Comparison of ENCODE assay signal across 8 cellular contexts in genomic region chr11:79708319-79708928, GRCh38.
DNase-seq lines count a peak whose midpoint lies in the region; ATAC-seq and TF ChIP-seq lines count a peak whose summit lies in the region.

No MANE protein-coding gene starts in this region.

- H3K4me3 ChIP-seq in left ventricle myocardium inferior, result no peak overlapping the region
- no peak overlapping the region for H3K4me3 ChIP-seq in psoas muscle

- H3K36me3 ChIP-seq in left ventricle myocardium inferior (no peaks in the 10 kb centered on the region), psoas muscle (ENCODE audit: insufficient read depth in 1 of 2, low read depth in 1 of 2) (no peaks in the 10 kb centered on the region)

- intact Hi-C loops in left ventricle myocardium inferior (cut with micrococcal nuclease), result no loop called here
- intact Hi-C loops in left ventricle myocardium superior (cut with micrococcal nuclease), result no loop called here
- intact Hi-C loops in psoas muscle (cut with DNase I), result loop anchor here in 1 of 2 donors (10.0 kb wide), 1 partner anchor 446 kb away; no protein-coding TSS in a partner anchor

- ATAC-seq in left ventricle myocardium superior (no peak), HG03342 (IDR thresholded peaks at IDR 0.05; ENCODE audit: unreplicated experiment) (peak; percentile 90), psoas muscle (peak in 1 of 4 donors; percentile 51), GM21515 (IDR thresholded peaks at IDR 0.05; ENCODE audit: unreplicated experiment) (no peak)

- H3K9me3 ChIP-seq in left ventricle myocardium inferior (replicated peaks), result peaks cover 58% of the 10 kb centered on the region
- H3K9me3 ChIP-seq in psoas muscle, result peaks cover 11% of the 10 kb centered on the region

- DNase-seq in left ventricle myocardium inferior (no peak), left ventricle myocardium superior (no peak), NCI-H524 treated with DMSO at 0.1 percent for 48 hours (lab: John Stamatoyannopoulos, UW) (peak; percentile 34), cerebellar cortex (ENCODE audit: low spot score) (peak; percentile 21), psoas muscle (no peak)
- no peak for DNase-seq in effector CD4-positive, alpha-beta T cell

- TF ChIP-seq CTCF in left ventricle myocardium inferior (IDR thresholded peaks at IDR 0.05; ENCODE audit: borderline replicate concordance) (peak; percentile 50), psoas muscle (IDR thresholded peaks at IDR 0.05) (peak; percentile 14)

- H3K4me1 ChIP-seq in left ventricle myocardium inferior (no peaks in the 10 kb centered on the region), psoas muscle (no peaks in the 10 kb centered on the region)

- H3K27me3 ChIP-seq in left ventricle myocardium inferior (ENCODE audit: low read depth) (no peaks in the 10 kb centered on the region), psoas muscle (ENCODE audit: insufficient read depth in 3 of 3, low read length in 2 of 3) (no peaks in the 10 kb centered on the region)

- no peak overlapping the region for H3K27ac ChIP-seq in left ventricle myocardium inferior (replicated peaks)
- H3K27ac ChIP-seq in psoas muscle, result no peak overlapping the region

- 56 to 60% (median 58%) methylated on average over 10 of the region's 10 CpGs for WGBS in psoas muscle, 3 donors

Comparison
In these comparisons a context has a peak if more than half of its experiments do, and no peak if none do; other contexts are left out.
1. DNase-seq: peak in NCI-H524 treated with DMSO at 0.1 percent for 48 hours (single experiment) and cerebellar cortex (single experiment); none in left ventricle myocardium inferior (single experiment), left ventricle myocardium superior (single experiment), psoas muscle (0 of 2) and effector CD4-positive, alpha-beta T cell (single experiment).